1 cellular context compared by ENCODE assay signal in genomic region chr2:200525882-200526651, GRCh38.
TF ChIP-seq lines count a peak whose summit lies in the region.

Gene SGO2 (plus strand): TSS chr2:200526207. CDS start chr2:200532976, 6,769 bp downstream.

TF ChIP-seq in HepG2, 621 proteins besides CTCF, POLR2A, EP300 and RAD21 (continued from another document and continues in another):
- peak; percentile 68 for TF ChIP-seq BCL3 (CRISPR knock-in tag; IDR thresholded peaks at IDR 0.05)
- TF ChIP-seq ZFP36L2 (CRISPR knock-in tag; IDR thresholded peaks at IDR 0.05) = peak; percentile 39; the same call in 1 of the 2 replicates
- TF ChIP-seq, protein P1, sequence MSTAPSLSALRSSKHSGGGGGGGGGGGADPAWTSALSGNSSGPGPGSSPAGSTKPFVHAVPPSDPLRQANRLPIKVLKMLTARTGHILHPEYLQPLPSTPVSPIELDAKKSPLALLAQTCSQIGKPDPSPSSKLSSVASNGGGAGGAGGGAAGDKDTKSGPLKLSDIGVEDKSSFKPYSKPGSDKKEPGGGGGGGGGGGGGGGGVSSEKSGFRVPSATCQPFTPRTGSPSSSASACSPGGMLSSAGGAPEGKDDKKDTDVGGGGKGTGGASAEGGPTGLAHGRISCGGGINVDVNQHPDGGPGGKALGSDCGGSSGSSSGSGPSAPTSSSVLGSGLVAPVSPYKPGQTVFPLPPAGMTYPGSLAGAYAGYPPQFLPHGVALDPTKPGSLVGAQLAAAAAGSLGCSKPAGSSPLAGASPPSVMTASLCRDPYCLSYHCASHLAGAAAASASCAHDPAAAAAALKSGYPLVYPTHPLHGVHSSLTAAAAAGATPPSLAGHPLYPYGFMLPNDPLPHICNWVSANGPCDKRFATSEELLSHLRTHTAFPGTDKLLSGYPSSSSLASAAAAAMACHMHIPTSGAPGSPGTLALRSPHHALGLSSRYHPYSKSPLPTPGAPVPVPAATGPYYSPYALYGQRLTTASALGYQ (CRISPR knock-in tag; IDR thresholded peaks at IDR 0.05) = no peak
- no peak for TF ChIP-seq ZSCAN20 (CRISPR knock-in tag; IDR thresholded peaks at IDR 0.05; ENCODE audit: borderline replicate concordance)
- TF ChIP-seq, protein P2, sequence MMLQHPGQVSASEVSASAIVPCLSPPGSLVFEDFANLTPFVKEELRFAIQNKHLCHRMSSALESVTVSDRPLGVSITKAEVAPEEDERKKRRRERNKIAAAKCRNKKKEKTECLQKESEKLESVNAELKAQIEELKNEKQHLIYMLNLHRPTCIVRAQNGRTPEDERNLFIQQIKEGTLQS (CRISPR knock-in tag; IDR thresholded peaks at IDR 0.05) = peak; percentile 26; the same call in 1 of the 2 replicates
- TF ChIP-seq, protein P3, sequence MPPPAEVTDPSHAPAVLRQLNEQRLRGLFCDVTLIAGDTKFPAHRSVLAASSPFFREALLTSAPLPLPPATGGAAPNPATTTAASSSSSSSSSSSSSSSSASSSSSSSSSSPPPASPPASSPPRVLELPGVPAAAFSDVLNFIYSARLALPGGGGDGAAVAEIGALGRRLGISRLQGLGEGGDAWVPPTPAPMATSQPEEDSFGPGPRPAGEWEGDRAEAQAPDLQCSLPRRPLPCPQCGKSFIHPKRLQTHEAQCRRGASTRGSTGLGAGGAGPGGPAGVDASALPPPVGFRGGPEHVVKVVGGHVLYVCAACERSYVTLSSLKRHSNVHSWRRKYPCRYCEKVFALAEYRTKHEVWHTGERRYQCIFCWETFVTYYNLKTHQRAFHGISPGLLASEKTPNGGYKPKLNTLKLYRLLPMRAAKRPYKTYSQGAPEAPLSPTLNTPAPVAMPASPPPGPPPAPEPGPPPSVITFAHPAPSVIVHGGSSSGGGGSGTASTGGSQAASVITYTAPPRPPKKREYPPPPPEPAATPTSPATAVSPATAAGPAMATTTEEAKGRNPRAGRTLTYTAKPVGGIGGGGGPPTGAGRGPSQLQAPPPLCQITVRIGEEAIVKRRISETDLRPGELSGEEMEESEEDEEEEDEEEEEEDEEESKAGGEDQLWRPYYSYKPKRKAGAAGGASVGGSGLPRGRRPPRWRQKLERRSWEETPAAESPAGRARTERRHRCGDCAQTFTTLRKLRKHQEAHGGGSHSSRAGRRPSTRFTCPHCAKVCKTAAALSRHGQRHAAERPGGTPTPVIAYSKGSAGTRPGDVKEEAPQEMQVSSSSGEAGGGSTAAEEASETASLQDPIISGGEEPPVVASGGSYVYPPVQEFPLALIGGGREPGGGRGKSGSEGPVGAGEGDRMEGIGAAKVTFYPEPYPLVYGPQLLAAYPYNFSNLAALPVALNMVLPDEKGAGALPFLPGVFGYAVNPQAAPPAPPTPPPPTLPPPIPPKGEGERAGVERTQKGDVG (CRISPR knock-in tag; IDR thresholded peaks at IDR 0.05; ENCODE audit: borderline replicate concordance) = peak; percentile 81; the same call in 1 of the 2 replicates
- TF ChIP-seq GATAD1 (CRISPR knock-in tag; IDR thresholded peaks at IDR 0.05) = peak; percentile 99
- TF ChIP-seq PREB (CRISPR knock-in tag; IDR thresholded peaks at IDR 0.05) = no peak
- peak; percentile 89 for TF ChIP-seq POLR2G (IDR thresholded peaks at IDR 0.05; ENCODE audit: low read depth, low read length)
- TF ChIP-seq MAFK (conservative IDR thresholded peaks at IDR 0.05 in 1 of 2, IDR thresholded peaks at IDR 0.05 in 1 of 2; ENCODE audit: low read length in 2 of 2) = 0 out of 4 replicates have a peak, but pooled peaks of 1 of the 2 experiments have one; percentile 6
- TF ChIP-seq POGK (CRISPR knock-in tag; conservative IDR thresholded peaks at IDR 0.05) = peak; percentile 95
- no peak; the same call in 1 of the 2 replicates for TF ChIP-seq ZNF749 (CRISPR knock-in tag; IDR thresholded peaks at IDR 0.05; ENCODE audit: borderline replicate concordance)
- peak; percentile 25; the same call in 1 of the 2 replicates for TF ChIP-seq SIX4 (CRISPR knock-in tag; IDR thresholded peaks at IDR 0.05)
- TF ChIP-seq ZNF788 (CRISPR knock-in tag; IDR thresholded peaks at IDR 0.05; ENCODE audit: borderline replicate concordance) = peak; percentile 94; the same call in 1 of the 2 replicates
- TF ChIP-seq TIGD3 (CRISPR knock-in tag; IDR thresholded peaks at IDR 0.05; ENCODE audit: borderline replicate concordance) = 0 out of 2 replicates have a peak, but pooled peaks have one; percentile 68
- no peak for TF ChIP-seq HNF4G (IDR thresholded peaks at IDR 0.05; ENCODE audit: borderline replicate concordance, low read depth, low read length)
- no peak for TF ChIP-seq HNF4G (CRISPR knock-in tag; IDR thresholded peaks at IDR 0.05; ENCODE audit: borderline replicate concordance, low read depth)
- TF ChIP-seq REXO4 (CRISPR knock-in tag; IDR thresholded peaks at IDR 0.05; ENCODE audit: borderline replicate concordance) = no peak
- TF ChIP-seq EHMT2 (IDR thresholded peaks at IDR 0.05; ENCODE audit: borderline replicate concordance, low read depth, low read length) = peak; percentile 48; the same call in 1 of the 2 replicates
- no peak for TF ChIP-seq SETDB1 (CRISPR knock-in tag; IDR thresholded peaks at IDR 0.05; ENCODE audit: borderline replicate concordance)
- TF ChIP-seq RBM39 (IDR thresholded peaks at IDR 0.05; ENCODE audit: low read depth, low read length, poor library complexity, severe bottlenecking) = peak; percentile 65
- peak; percentile 94 for TF ChIP-seq ZNF274 (CRISPR knock-in tag; IDR thresholded peaks at IDR 0.05)
- 0 out of 2 replicates have a peak, but pooled peaks have one; percentile 85 for TF ChIP-seq BATF2 (CRISPR knock-in tag; IDR thresholded peaks at IDR 0.05)
- no peak; the same call in 1 of the 2 replicates for TF ChIP-seq ZSCAN31 (CRISPR knock-in tag; IDR thresholded peaks at IDR 0.05; ENCODE audit: low read depth)
- no peak for TF ChIP-seq FOXA1 (IDR thresholded peaks at IDR 0.05)
- TF ChIP-seq FOXA1 (CRISPR knock-in tag; IDR thresholded peaks at IDR 0.05) = no peak; the same call in 1 of the 2 replicates
- TF ChIP-seq ZNF672 (CRISPR knock-in tag; IDR thresholded peaks at IDR 0.05) = no peak
- TF ChIP-seq SMAD3 (CRISPR knock-in tag; IDR thresholded peaks at IDR 0.05) = no peak; the same call in 1 of the 2 replicates
- peak; percentile 76 for TF ChIP-seq ZNF883 (CRISPR knock-in tag; IDR thresholded peaks at IDR 0.05; ENCODE audit: not compliant biosample characterization)
- peak; percentile 46; the same call in 1 of the 2 replicates for TF ChIP-seq ZMYM2 (CRISPR knock-in tag; IDR thresholded peaks at IDR 0.05)
- TF ChIP-seq, protein P4, sequence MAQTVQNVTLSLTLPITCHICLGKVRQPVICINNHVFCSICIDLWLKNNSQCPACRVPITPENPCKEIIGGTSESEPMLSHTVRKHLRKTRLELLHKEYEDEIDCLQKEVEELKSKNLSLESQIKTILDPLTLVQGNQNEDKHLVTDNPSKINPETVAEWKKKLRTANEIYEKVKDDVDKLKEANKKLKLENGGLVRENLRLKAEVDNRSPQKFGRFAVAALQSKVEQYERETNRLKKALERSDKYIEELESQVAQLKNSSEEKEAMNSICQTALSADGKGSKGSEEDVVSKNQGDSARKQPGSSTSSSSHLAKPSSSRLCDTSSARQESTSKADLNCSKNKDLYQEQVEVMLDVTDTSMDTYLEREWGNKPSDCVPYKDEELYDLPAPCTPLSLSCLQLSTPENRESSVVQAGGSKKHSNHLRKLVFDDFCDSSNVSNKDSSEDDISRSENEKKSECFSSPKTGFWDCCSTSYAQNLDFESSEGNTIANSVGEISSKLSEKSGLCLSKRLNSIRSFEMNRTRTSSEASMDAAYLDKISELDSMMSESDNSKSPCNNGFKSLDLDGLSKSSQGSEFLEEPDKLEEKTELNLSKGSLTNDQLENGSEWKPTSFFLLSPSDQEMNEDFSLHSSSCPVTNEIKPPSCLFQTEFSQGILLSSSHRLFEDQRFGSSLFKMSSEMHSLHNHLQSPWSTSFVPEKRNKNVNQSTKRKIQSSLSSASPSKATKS (CRISPR knock-in tag; IDR thresholded peaks at IDR 0.05) = no peak
- TF ChIP-seq, protein P5, sequence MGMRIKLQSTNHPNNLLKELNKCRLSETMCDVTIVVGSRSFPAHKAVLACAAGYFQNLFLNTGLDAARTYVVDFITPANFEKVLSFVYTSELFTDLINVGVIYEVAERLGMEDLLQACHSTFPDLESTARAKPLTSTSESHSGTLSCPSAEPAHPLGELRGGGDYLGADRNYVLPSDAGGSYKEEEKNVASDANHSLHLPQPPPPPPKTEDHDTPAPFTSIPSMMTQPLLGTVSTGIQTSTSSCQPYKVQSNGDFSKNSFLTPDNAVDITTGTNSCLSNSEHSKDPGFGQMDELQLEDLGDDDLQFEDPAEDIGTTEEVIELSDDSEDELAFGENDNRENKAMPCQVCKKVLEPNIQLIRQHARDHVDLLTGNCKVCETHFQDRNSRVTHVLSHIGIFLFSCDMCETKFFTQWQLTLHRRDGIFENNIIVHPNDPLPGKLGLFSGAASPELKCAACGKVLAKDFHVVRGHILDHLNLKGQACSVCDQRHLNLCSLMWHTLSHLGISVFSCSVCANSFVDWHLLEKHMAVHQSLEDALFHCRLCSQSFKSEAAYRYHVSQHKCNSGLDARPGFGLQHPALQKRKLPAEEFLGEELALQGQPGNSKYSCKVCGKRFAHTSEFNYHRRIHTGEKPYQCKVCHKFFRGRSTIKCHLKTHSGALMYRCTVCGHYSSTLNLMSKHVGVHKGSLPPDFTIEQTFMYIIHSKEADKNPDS (CRISPR knock-in tag; IDR thresholded peaks at IDR 0.05) = no peak
- TF ChIP-seq ETV6 (CRISPR knock-in tag; conservative IDR thresholded peaks at IDR 0.05) = peak; percentile 22; the same call in 1 of the 2 replicates
- TF ChIP-seq NFE2 (CRISPR knock-in tag; IDR thresholded peaks at IDR 0.05) = no peak
- TF ChIP-seq TCF7 (IDR thresholded peaks at IDR 0.05; ENCODE audit: low read depth) = no peak
- TF ChIP-seq ZNF547 (CRISPR knock-in tag; IDR thresholded peaks at IDR 0.05) = peak; percentile 95
- TF ChIP-seq, protein P6, sequence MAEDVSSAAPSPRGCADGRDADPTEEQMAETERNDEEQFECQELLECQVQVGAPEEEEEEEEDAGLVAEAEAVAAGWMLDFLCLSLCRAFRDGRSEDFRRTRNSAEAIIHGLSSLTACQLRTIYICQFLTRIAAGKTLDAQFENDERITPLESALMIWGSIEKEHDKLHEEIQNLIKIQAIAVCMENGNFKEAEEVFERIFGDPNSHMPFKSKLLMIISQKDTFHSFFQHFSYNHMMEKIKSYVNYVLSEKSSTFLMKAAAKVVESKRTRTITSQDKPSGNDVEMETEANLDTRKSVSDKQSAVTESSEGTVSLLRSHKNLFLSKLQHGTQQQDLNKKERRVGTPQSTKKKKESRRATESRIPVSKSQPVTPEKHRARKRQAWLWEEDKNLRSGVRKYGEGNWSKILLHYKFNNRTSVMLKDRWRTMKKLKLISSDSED (CRISPR knock-in tag; IDR thresholded peaks at IDR 0.05) = no peak
- TF ChIP-seq ZNF160 (CRISPR knock-in tag; IDR thresholded peaks at IDR 0.05) = peak; percentile 77; the same call in 1 of the 2 replicates
- no peak for TF ChIP-seq IRF1 (CRISPR knock-in tag; IDR thresholded peaks at IDR 0.05; ENCODE audit: low read depth)
